ENCODE assay signal across 1 cellular context in genomic region chr16:88491560-88492310, GRCh38.
A peak's percentile ranks its signal among the peaks of the same experiment; 100 is the strongest.
TF ChIP-seq lines count a peak whose summit lies in the region.

No MANE protein-coding gene starts in this region.

TF ChIP-seq in K562, 482 proteins besides CTCF, POLR2A, EP300 and RAD21 (continued from another document and continues in another):
- TF ChIP-seq CEBPZ (IDR thresholded peaks at IDR 0.05; ENCODE audit: borderline replicate concordance, low read depth, low read length) (no peak), ZFPM2 (CRISPR knock-in tag; IDR thresholded peaks at IDR 0.05) (peak; percentile 93; the same call in 1 of the 2 replicates), ZFP91 (CRISPR knock-in tag; IDR thresholded peaks at IDR 0.05) (no peak), CCAR2 (IDR thresholded peaks at IDR 0.05; ENCODE audit: low read depth, low read length) (no peak), POU5F1 (IDR thresholded peaks at IDR 0.05; ENCODE audit: borderline replicate concordance, low read depth, low read length, partially characterized antibody) (no peak), MTA1 (IDR thresholded peaks at IDR 0.05; ENCODE audit: borderline replicate concordance) (peak; percentile 87), MLX (CRISPR knock-in tag; conservative IDR thresholded peaks at IDR 0.05) (0 out of 4 replicates have a peak, but pooled peaks of 1 of the 2 experiments have one; percentile 29), CBFA2T2 (conservative IDR thresholded peaks at IDR 0.05) (peak; percentile 99), FIP1L1 (IDR thresholded peaks at IDR 0.05; ENCODE audit: low read depth, low read length, poor library complexity, severe bottlenecking) (peak; percentile 53), FOXO4 (CRISPR knock-in tag; IDR thresholded peaks at IDR 0.05) (peak; percentile 56; the same call in 1 of the 2 replicates), SAFB2 (IDR thresholded peaks at IDR 0.05; ENCODE audit: borderline replicate concordance, low read depth, low read length, severe bottlenecking) (no peak), ZBTB34 (CRISPR knock-in tag; IDR thresholded peaks at IDR 0.05) (no peak), ZFP30 (CRISPR knock-in tag; IDR thresholded peaks at IDR 0.05; ENCODE audit: borderline replicate concordance) (no peak), ZNF324 (CRISPR knock-in tag; IDR thresholded peaks at IDR 0.05) (no peak), MAX (CRISPR knock-in tag; IDR thresholded peaks at IDR 0.05) (peak; percentile 69), AFF1 (IDR thresholded peaks at IDR 0.05; ENCODE audit: low read depth in 1 of 2, partially characterized antibody in 2 of 2) (no peak), RBM14 (IDR thresholded peaks at IDR 0.05; ENCODE audit: borderline replicate concordance, insufficient read depth, low read depth, low read length) (no peak), E2F3 (CRISPR knock-in tag; IDR thresholded peaks at IDR 0.05) (peak; percentile 86), ZNF12 (CRISPR knock-in tag; IDR thresholded peaks at IDR 0.05) (no peak), MTA3 (IDR thresholded peaks at IDR 0.05; ENCODE audit: borderline replicate concordance) (peak; percentile 96), EP400 (IDR thresholded peaks at IDR 0.05) (peak; percentile 18; the same call in 1 of the 2 replicates), CHD4 (IDR thresholded peaks at IDR 0.05; ENCODE audit: insufficient read depth, insufficient replicate concordance, low read depth, low read length, poor library complexity, severe bottlenecking) (peak; percentile 33), ZBTB5 (IDR thresholded peaks at IDR 0.05) (no peak), BCOR (IDR thresholded peaks at IDR 0.05) (peak; percentile 96), RHOXF2B (CRISPR knock-in tag; conservative IDR thresholded peaks at IDR 0.05) (no peak), NFYB (IDR thresholded peaks at IDR 0.05; ENCODE audit: extremely low read depth, insufficient read length) (peak; percentile 24), ELF1 (tag; IDR thresholded peaks at IDR 0.05) (no peak; the same call in 1 of the 2 replicates), TAF7 (tag; IDR thresholded peaks at IDR 0.05) (no peak), E2F5 (CRISPR knock-in tag; IDR thresholded peaks at IDR 0.05) (no peak), ZEB2 (IDR thresholded peaks at IDR 0.05) (peak; percentile 89), GABPA (tag; conservative IDR thresholded peaks at IDR 0.05; ENCODE audit: low read depth) (peak; percentile 65), CHD2 (IDR thresholded peaks at IDR 0.05; ENCODE audit: low read depth, low read length) (no peak; the same call in 1 of the 2 replicates), ELK3 (CRISPR knock-in tag; IDR thresholded peaks at IDR 0.05) (no peak), TBP (optimal IDR thresholded peaks at IDR 0.05; ENCODE audit: low read depth, low read length) (no peak), CBFA2T3 (IDR thresholded peaks at IDR 0.05) (peak; percentile 100), PURB (CRISPR knock-in tag; IDR thresholded peaks at IDR 0.05; ENCODE audit: low read depth) (no peak), TFAM (CRISPR knock-in tag; conservative IDR thresholded peaks at IDR 0.05) (no peak), ZNF280A (IDR thresholded peaks at IDR 0.05; ENCODE audit: low read depth, partially characterized antibody) (no peak), ATF2 (CRISPR knock-in tag; IDR thresholded peaks at IDR 0.05) (no peak), ZNF224 (CRISPR knock-in tag; IDR thresholded peaks at IDR 0.05) (peak; percentile 75; the same call in 1 of the 2 replicates)
